8 cellular contexts compared by ENCODE assay signal in genomic region chr19:16197622-16198362, GRCh38. TPM values are rescaled to one million over a fixed set of nuclear protein-coding genes. Genes with fewer than 3 reads are reported as not detected.
DNase-seq lines count a peak whose midpoint lies in the region; ATAC-seq and TF ChIP-seq lines count a peak whose summit lies in the region.

Gene AP1M1, plus strand, starts transcription at chr19:16197911. Its CDS starts 116 bp downstream, at chr19:16198027.

- TF ChIP-seq EP300 in upper lobe of left lung (IDR thresholded peaks at IDR 0.05) = no peak

- intact Hi-C loops in heart left ventricle (cut with DNase I) = loop anchor here in 2 of 10 donors (2.0 to 10.0 kb wide), 2 partner anchors 189 to 993 kb away; partner anchors contain the start of gene NOTCH3 (in 1 of the 2)
- intact Hi-C loops in posterior cingulate gyrus (cut with DNase I) = loop anchor here (1.0 kb wide), 1 partner anchor 12 kb away; the partner anchor contains the start of gene FAM32A

- H3K27ac ChIP-seq in adipose tissue (ENCODE audit: low read depth, low read length) = no peak within 1 kb of the TSS
- peak within 1 kb of the TSS; percentile 60 to 95 (median 88) for H3K27ac ChIP-seq in heart left ventricle
- peak within 1 kb of the TSS; percentile 73 to 91 (median 88) for H3K27ac ChIP-seq in upper lobe of left lung

- DNase-seq in NCI-H1436 (lab: John Stamatoyannopoulos, UW) (peak; percentile 95), T follicular helper cell (ENCODE audit: low read depth) (peak; percentile 96), heart left ventricle (peak; percentile 97 to 99 (median 99)), posterior cingulate gyrus (peak; percentile 95 to 100 (median 97)), upper lobe of left lung (peak; percentile 98 to 99)

- H3K36me3 ChIP-seq in heart left ventricle = peaks cover 0 to 30% (median 18%) of the 10 kb centered on the region in 9 donors
- H3K36me3 ChIP-seq in upper lobe of left lung = peaks cover 0 to 34% (median 16%) of the 10 kb centered on the region in 4 donors

- H3K9me3 ChIP-seq in heart left ventricle (no peaks in the 10 kb centered on the region), upper lobe of left lung (no peaks in the 10 kb centered on the region)

- H3K4me3 ChIP-seq in GM12875 (ENCODE audit: low read depth, low read length) (peak within 1 kb of the TSS; percentile 99), heart left ventricle (peak within 1 kb of the TSS; percentile 78 to 100 (median 96)), upper lobe of left lung (peak within 1 kb of the TSS; percentile 71 to 100 (median 88))

- H3K27me3 ChIP-seq in heart left ventricle (no peaks in the 10 kb centered on the region), upper lobe of left lung (no peaks in the 10 kb centered on the region)

- peak; percentile 89 for ATAC-seq in HG02798 (IDR thresholded peaks at IDR 0.05; ENCODE audit: poor library complexity, unreplicated experiment)
- peak; percentile 94 to 99 (median 96) for ATAC-seq in heart left ventricle
- ATAC-seq in upper lobe of left lung (ENCODE audit: low FRiP score in 2 of 2) = peak; percentile 94

- peak in 1 of 2 donors; percentile 53 for TF ChIP-seq POLR2A in heart left ventricle (IDR thresholded peaks at IDR 0.05)
- TF ChIP-seq POLR2A in upper lobe of left lung (IDR thresholded peaks at IDR 0.05) = peak in 2 of 4 donors; percentile 20 to 58

- 0% methylated on average over 62 to 64 of the region's 64 CpGs for WGBS in adipose tissue, 3 donors
- 0 to 1% (median 0%) methylated on average over 52 to 64 of the region's 64 CpGs for WGBS in heart left ventricle, 4 donors
- WGBS in upper lobe of left lung, 2 donors = 0 to 1% methylated on average over 1 to 24 of the region's 64 CpGs

- TF ChIP-seq CTCF in GM12875 (IDR thresholded peaks at IDR 0.05; ENCODE audit: borderline replicate concordance, insufficient read depth, low read depth, low read length) (no peak), heart left ventricle (IDR thresholded peaks at IDR 0.05) (no peak), upper lobe of left lung (IDR thresholded peaks at IDR 0.05) (peak in 2 of 6 experiments; percentile 23 to 25)

- H3K4me1 ChIP-seq in heart left ventricle = peaks cover 4 to 36% (median 22%) of the 10 kb centered on the region in 12 donors
- peaks cover 31 to 38% (median 35%) of the 10 kb centered on the region in 4 donors for H3K4me1 ChIP-seq in upper lobe of left lung

RNA-seq across cellular contexts. Expression of gene AP1M1, which starts in this region (rescaled TPM):
- polyA plus RNA-seq in adipose tissue = 10 to 100 TPM; 22.2 to 92.6 (median 55.8) TPM
- total RNA-seq in heart left ventricle = 10 to 100 TPM; 39.3 to 83.8 (median 47.8) TPM
- 10 to 100 TPM; 26.2 to 93.4 TPM for polyA plus RNA-seq in heart left ventricle
- total RNA-seq in upper lobe of left lung = 10 to 100 TPM; 45.7 to 87.7 (median 62.5) TPM
